8 cellular contexts compared by ENCODE assay signal in genomic region chr19:42283248-42284065, GRCh38.
DNase-seq lines count a peak whose midpoint lies in the region; ATAC-seq lines count a peak whose summit lies in the region.

No MANE protein-coding gene starts in this region.

- ATAC-seq in GM19035 (IDR thresholded peaks at IDR 0.05; ENCODE audit: unreplicated experiment) = peak; percentile 45
- ATAC-seq in HG03280 (IDR thresholded peaks at IDR 0.05; ENCODE audit: unreplicated experiment) = peak; percentile 61

- peak overlapping the region; percentile 99 for H3K27ac ChIP-seq in cingulate gyrus (ENCODE audit: low read depth, low read length)

- DNase-seq in AML-193 (lab: John Stamatoyannopoulos, UW) (peak; percentile 71 to 84), NCI-H345 (lab: John Stamatoyannopoulos, UW) (peak; percentile 93), left kidney (ENCODE audit: low read depth, low spot score) (peak; percentile 98)
- peak; percentile 88 to 93 for DNase-seq in activated CD4-positive, alpha-beta T cell treated with anti-CD3 and anti-CD28 coated beads for 24 hours (ENCODE audit: low read depth in 2 of 2)
- DNase-seq in stimulated activated CD4-positive, alpha-beta T cell treated with anti-CD3 and anti-CD28 coated beads, Interleukin-1b, Interleukin-23, amount 100 ng/mL, for 4 hours (ENCODE audit: low read depth in 2 of 2) = peak; percentile 95 to 96

Comparison
In these comparisons a context has a peak if more than half of its experiments do, and no peak if none do; other contexts are left out.
1. Peak in every context shown above with its lines: DNase-seq, ATAC-seq and H3K27ac ChIP-seq.